In the genomic region with DNA sequence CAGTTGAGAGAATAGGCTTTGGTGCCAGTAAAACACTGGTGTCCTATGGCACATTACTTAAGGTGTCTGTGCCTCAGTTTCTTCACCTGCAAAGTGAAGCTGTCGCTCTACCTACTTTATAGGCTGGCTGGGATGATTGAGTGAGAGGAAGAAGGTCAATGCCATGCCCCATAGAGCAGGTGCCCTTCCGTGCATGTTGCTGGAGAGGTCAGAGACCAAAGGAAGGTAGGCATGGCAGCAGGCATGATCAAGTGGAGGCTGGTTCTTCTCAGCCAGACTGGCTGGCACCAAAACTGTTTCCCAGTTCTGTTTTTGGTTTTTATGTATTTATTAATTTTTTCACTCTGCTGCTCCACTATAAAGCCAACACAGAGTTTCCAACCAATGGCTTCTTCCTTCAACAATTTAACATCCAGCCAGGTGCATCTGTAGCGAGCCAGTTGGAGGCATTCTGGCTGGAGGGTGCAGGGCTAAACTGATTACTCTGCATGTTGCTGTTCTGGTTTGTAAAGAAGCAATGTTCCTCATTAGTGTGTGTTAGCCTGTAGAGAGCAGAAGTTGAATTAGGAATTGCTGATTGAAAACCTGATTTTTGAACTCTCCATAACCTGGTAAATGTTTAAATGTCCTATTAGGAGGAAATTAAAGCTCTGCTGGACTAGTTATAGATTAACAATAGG, we compare ENCODE assay signal across 16 cellular contexts.
A peak's percentile ranks its signal among the peaks of the same experiment; 100 is the strongest.
DNase-seq lines count a peak whose midpoint lies in the region; ATAC-seq, FAIRE-seq and TF ChIP-seq lines count a peak whose summit lies in the region.
"Had no signal": no experiment of that assay in that cellular context is flagged by ENCODE, and none has a peak within 500 bp of the region (broad histone marks: within the 10 kb centered on the region; RNA-seq: fewer than 3 reads in every experiment).

No MANE protein-coding gene starts in this region.

- H4K12ac ChIP-seq in trophoblast cell (ENCODE audit: low read depth, low read length) = no peak overlapping the region

- no peak overlapping the region for H2BK120ac ChIP-seq in trophoblast cell (ENCODE audit: insufficient read depth, low read length, poor library complexity)

- DNase-seq in PC-9 = no peak
- no peak for DNase-seq in kidney
- DNase-seq in trophoblast cell = no peak
- DNase-seq in activated naive CD8-positive, alpha-beta T cell treated with anti-CD3 and anti-CD28 coated beads, Interleukin-2, amount 50 U/mL, for 24 hours = no peak
- no peak for DNase-seq in activated gamma-delta T cell (lab: John Stamatoyannopoulos, UW)
- no peak for DNase-seq in activated CD4-positive, alpha-beta T cell treated with anti-CD3 and anti-CD28 coated beads for 1 hour
- DNase-seq in GM19240 (ENCODE audit: insufficient read length, low spot score) = no peak
- DNase-seq: AML-193; CD8-positive, alpha-beta T cell; DMS 273 treated with DMSO at 0.1 percent for 48 hours; H7; Karpas-422; NCI-H1417 treated with DMSO at 0.1 percent for 48 hours; NCI-H2029 treated with DMSO at 0.1 percent for 48 hours; NCI-H524 had no signal

- no peak overlapping the region for H3K9ac ChIP-seq in kidney (ENCODE audit: low read length in 2 of 2)
- H3K9ac ChIP-seq in trophoblast cell (ENCODE audit: low read length) = no peak overlapping the region

- H3K27ac ChIP-seq in PC-9 = peak overlapping the region; percentile 94
- peak overlapping the region; percentile 0 to 2 for H3K27ac ChIP-seq in kidney (ENCODE audit: low read depth in 2 of 2, low read length in 2 of 2)
- H3K27ac ChIP-seq in trophoblast cell (ENCODE audit: low read depth, low read length) = no peak overlapping the region

- H3K9me3 Mint-ChIP-seq in activated naive CD8-positive, alpha-beta T cell treated with anti-CD3 and anti-CD28 coated beads, Interleukin-2, amount 50 U/mL, for 24 hours = no peaks in the 10 kb centered on the region
- H3K9me3 Mint-ChIP-seq: CD8-positive, alpha-beta T cell had no signal

- no peak overlapping the region for H4K91ac ChIP-seq in trophoblast cell (ENCODE audit: low read depth, low read length)

- POLR2A ChIA-PET in PC-9 (lab: Charles Lee; ENCODE audit: unreplicated experiment) = interaction anchor here (0.6 kb wide), 1 partner anchor 35 kb away, joined by 10 read pairs; no protein-coding TSS in a partner anchor

- H3K4me2 ChIP-seq in PC-9 (peak overlapping the region; percentile 67), trophoblast cell (ENCODE audit: low read length) (no peak overlapping the region)

- peaks cover 19% of the 10 kb centered on the region for H3K79me1 ChIP-seq in trophoblast cell (ENCODE audit: low read length)

- H3K4ac ChIP-seq in trophoblast cell (ENCODE audit: low read depth, low read length) = no peak overlapping the region

- intact Hi-C loops in PC-9 (cut with micrococcal nuclease; ENCODE audit: unreplicated experiment) (no loop called here), kidney (cut with DNase I) (no loop called here)

- H2AFZ ChIP-seq in PC-9 (no peak overlapping the region), trophoblast cell (ENCODE audit: insufficient read depth, low read length, poor library complexity) (no peak overlapping the region)

- H3K79me2 ChIP-seq in PC-9 (ENCODE audit: low read depth) (no peaks in the 10 kb centered on the region), trophoblast cell (ENCODE audit: control insufficient read depth, insufficient read depth, low read length, poor library complexity) (peaks cover 5% of the 10 kb centered on the region)

- H2BK5ac ChIP-seq in trophoblast cell (ENCODE audit: low read depth, low read length, poor library complexity) = no peak overlapping the region

- no peak overlapping the region for H3K27ac Mint-ChIP-seq in activated naive CD8-positive, alpha-beta T cell treated with anti-CD3 and anti-CD28 coated beads, Interleukin-2, amount 50 U/mL, for 24 hours
- H3K27ac Mint-ChIP-seq: CD8-positive, alpha-beta T cell had no signal

- no CpG with 5 or more reads among the region's 3 CpGs for WGBS in trophoblast cell (ENCODE audit: extremely low coverage, insufficient coverage, insufficient read length)

- no peak for ATAC-seq in activated naive CD8-positive, alpha-beta T cell treated with anti-CD3 and anti-CD28 coated beads, Interleukin-2, amount 50 U/mL, for 24 hours
- ATAC-seq: CD8-positive, alpha-beta T cell had no signal

- no peaks in the 10 kb centered on the region for H3K36me3 Mint-ChIP-seq in activated naive CD8-positive, alpha-beta T cell treated with anti-CD3 and anti-CD28 coated beads, Interleukin-2, amount 50 U/mL, for 24 hours (ENCODE audit: low read depth)
- H3K36me3 Mint-ChIP-seq: CD8-positive, alpha-beta T cell had no signal

- H3K9me3 ChIP-seq in PC-9 (ENCODE audit: insufficient read depth, low read depth) = no peaks in the 10 kb centered on the region
- H3K9me3 ChIP-seq in kidney (ENCODE audit: control insufficient read depth in 1 of 2, low read length in 2 of 2) = no peaks in the 10 kb centered on the region
- peaks cover 3% of the 10 kb centered on the region for H3K9me3 ChIP-seq in trophoblast cell (ENCODE audit: insufficient read depth, low read depth, low read length)

- no peak overlapping the region for H3K4me3 Mint-ChIP-seq in activated naive CD8-positive, alpha-beta T cell treated with anti-CD3 and anti-CD28 coated beads, Interleukin-2, amount 50 U/mL, for 24 hours
- H3K4me3 Mint-ChIP-seq: CD8-positive, alpha-beta T cell had no signal

- peaks cover 30% of the 10 kb centered on the region for H3K4me1 ChIP-seq in PC-9 (replicated peaks; ENCODE audit: insufficient read depth)
- H3K4me1 ChIP-seq in kidney (ENCODE audit: control insufficient read depth in 1 of 2, insufficient read depth in 1 of 2, low read depth in 1 of 2, low read length in 2 of 2) = peaks cover 11 to 12% of the 10 kb centered on the region in 2 donors
- peaks cover 23 to 24% of the 10 kb centered on the region in 2 experiments for H3K4me1 ChIP-seq in trophoblast cell (ENCODE audit: control insufficient read depth in 1 of 2, insufficient read depth in 2 of 2, low read length in 2 of 2)

- H3K23ac ChIP-seq in trophoblast cell (ENCODE audit: low read length) = no peak overlapping the region

- peak; percentile 30 for FAIRE-seq in G401.6 (lab: Jason Lieb, UNC)
- FAIRE-seq in kidney (lab: Jason Lieb, UNC) = no peak

- no peaks in the 10 kb centered on the region for H4K20me1 ChIP-seq in PC-9 (ENCODE audit: insufficient read depth)

- H3F3A ChIP-seq in PC-9 (ENCODE audit: insufficient read depth, low read depth) = peaks cover 26% of the 10 kb centered on the region

- H3K27me3 Mint-ChIP-seq in activated naive CD8-positive, alpha-beta T cell treated with anti-CD3 and anti-CD28 coated beads, Interleukin-2, amount 50 U/mL, for 24 hours = peaks cover 4% of the 10 kb centered on the region

- no peak overlapping the region for H3K18ac ChIP-seq in trophoblast cell (ENCODE audit: low read length)

- H3K4me1 Mint-ChIP-seq in activated naive CD8-positive, alpha-beta T cell treated with anti-CD3 and anti-CD28 coated beads, Interleukin-2, amount 50 U/mL, for 24 hours = peaks cover 4% of the 10 kb centered on the region

- H2AK5ac ChIP-seq in trophoblast cell (ENCODE audit: low read length) = peak overlapping the region; percentile 16

- no TSS peak for BruUV-seq in PC-9 (replicated peaks; lab: Mats Ljungman, UMichigan)

- H3K27me3 ChIP-seq in PC-9 (ENCODE audit: insufficient read depth, low read depth) = no peaks in the 10 kb centered on the region
- no peaks in the 10 kb centered on the region for H3K27me3 ChIP-seq in trophoblast cell (ENCODE audit: insufficient read depth, low read length)

- no peaks in the 10 kb centered on the region for H3K9me2 ChIP-seq in PC-9 (ENCODE audit: insufficient read depth)

- no peak overlapping the region for H4K8ac ChIP-seq in trophoblast cell (ENCODE audit: low read depth, low read length)

- H3K36me3 ChIP-seq in PC-9 (ENCODE audit: low read depth) = no peaks in the 10 kb centered on the region
- H3K36me3 ChIP-seq in kidney (ENCODE audit: control insufficient read depth in 1 of 2, insufficient read depth in 2 of 2, low read length in 2 of 2) = no peaks in the 10 kb centered on the region
- H3K36me3 ChIP-seq in trophoblast cell (ENCODE audit: control insufficient read depth in 1 of 2, insufficient read depth in 2 of 2, low read length in 2 of 2) = no peaks in the 10 kb centered on the region

- CTCF ChIA-PET in PC-9 (lab: Charles Lee) = no interaction called here

- no peak overlapping the region for H3K14ac ChIP-seq in trophoblast cell (ENCODE audit: low read length)

- H3K4me3 ChIP-seq in PC-9 = no peak overlapping the region
- H3K4me3 ChIP-seq in kidney (ENCODE audit: low read length in 2 of 2) = no peak overlapping the region
- no peak overlapping the region for H3K4me3 ChIP-seq in trophoblast cell (ENCODE audit: low read depth, low read length)

- TF ChIP-seq CTCF in PC-9 (conservative IDR thresholded peaks at IDR 0.05) (no peak), kidney (IDR thresholded peaks at IDR 0.05; ENCODE audit: borderline replicate concordance, extremely low read depth, insufficient read depth) (no peak)

- H2BK12ac ChIP-seq in trophoblast cell (ENCODE audit: low read length) = no peak overlapping the region
